Comparison of ENCODE assay signal across 33 cellular contexts in the genomic region with DNA sequence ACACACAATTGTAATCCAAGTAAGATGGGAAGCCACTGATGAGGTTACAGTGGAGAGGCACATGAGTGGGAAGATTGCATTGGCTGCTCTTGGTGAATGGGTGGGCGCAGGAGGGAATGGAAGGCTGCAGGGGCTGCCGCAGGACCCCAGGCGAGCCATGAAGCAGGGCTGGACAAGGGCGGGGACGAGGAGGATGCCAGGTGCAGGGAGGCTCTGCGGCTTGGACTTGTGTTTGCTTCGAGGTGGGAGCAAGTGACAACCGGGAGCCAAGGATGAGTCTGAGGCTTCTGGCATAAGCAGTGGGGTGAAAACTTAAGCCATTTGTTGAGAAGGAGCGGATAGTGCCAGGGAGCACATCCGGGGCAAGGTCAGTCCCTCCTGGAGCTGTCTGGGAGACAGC.
"Had no signal": no experiment of that assay in that cellular context is flagged by ENCODE, and none has a peak within 500 bp of the region (broad histone marks: within the 10 kb centered on the region; RNA-seq: fewer than 3 reads in every experiment).

No MANE protein-coding gene starts in this region.

- H3K36me3 ChIP-seq: cardiac muscle cell, esophagus squamous epithelium, gastroesophageal sphincter, WERI-Rb-1 had no signal

- H3K4me1 Mint-ChIP-seq: activated T-helper 17 cell treated with anti-CD3 and anti-CD28 coated beads, Interleukin-2, amount 50 U/mL, for 72 hours had no signal

- H3K4me3 ChIP-seq: body of pancreas, cardiac muscle cell, esophagus squamous epithelium, gastroesophageal sphincter had no signal

- H3K4me3 Mint-ChIP-seq: activated B cell treated with CpG ODN at 0.5 μM for 24 hours; activated CD8-positive, alpha-beta T cell treated with anti-CD3 and anti-CD28 coated beads for 36 hours; activated naive CD8-positive, alpha-beta T cell; activated T-cell treated with anti-CD3 and anti-CD28 coated beads, Interleukin-2, amount 50 U/mL, for 4 hours; activated T-helper 17 cell treated with anti-CD3 and anti-CD28 coated beads, Interleukin-2, amount 50 U/mL, for 72 hours; effector memory CD8-positive, alpha-beta T cell; T-helper 17 cell; T-helper 2 cell treated with Interferon-gamma antibody and Interleukin-4, amounts not matched to agents 5 μg/mL and 100 μg/mL, for 36 hours had no signal

- H3K27ac ChIP-seq: body of pancreas, cardiac muscle cell, epithelial cell of prostate, esophagus squamous epithelium, gastroesophageal sphincter, WERI-Rb-1 had no signal

- H3K36me3 Mint-ChIP-seq: activated naive CD8-positive, alpha-beta T cell had no signal

- H3K27ac Mint-ChIP-seq: activated B cell treated with CpG ODN at 0.5 μM for 24 hours; activated CD8-positive, alpha-beta T cell treated with anti-CD3 and anti-CD28 coated beads for 36 hours; activated naive CD8-positive, alpha-beta T cell; activated T-helper 17 cell treated with anti-CD3 and anti-CD28 coated beads, Interleukin-2, amount 50 U/mL, for 72 hours; effector memory CD8-positive, alpha-beta T cell; T-helper 17 cell; T-helper 2 cell treated with Interferon-gamma antibody and Interleukin-4, amounts not matched to agents 5 μg/mL and 100 μg/mL, for 36 hours had no signal

- H3K9me3 Mint-ChIP-seq: activated B cell treated with CpG ODN at 0.5 μM for 24 hours; activated CD8-positive, alpha-beta T cell treated with anti-CD3 and anti-CD28 coated beads for 36 hours; activated T-cell treated with anti-CD3 and anti-CD28 coated beads, Interleukin-2, amount 50 U/mL, for 4 hours; activated T-helper 17 cell treated with anti-CD3 and anti-CD28 coated beads, Interleukin-2, amount 50 U/mL, for 72 hours; effector memory CD8-positive, alpha-beta T cell; T-helper 2 cell treated with Interferon-gamma antibody and Interleukin-4, amounts not matched to agents 5 μg/mL and 100 μg/mL, for 36 hours had no signal

- DNase-seq: activated B cell treated with CpG ODN at 0.5 μM for 24 hours; activated CD4-positive, alpha-beta T cell treated with anti-CD3 and anti-CD28 coated beads for 48 hours; activated CD4-positive, alpha-beta T cell treated with anti-CD3 and anti-CD28 coated beads, Interleukin-2, amount 50 U/mL, for 1 hour; activated CD4-positive, alpha-beta T cell treated with anti-CD3 and anti-CD28 coated beads, Interleukin-2, amount 50 U/mL, for 48 hours; activated CD8-positive, alpha-beta memory T cell treated with anti-CD3 and anti-CD28 coated beads for 24 hours; activated CD8-positive, alpha-beta T cell treated with anti-CD3 and anti-CD28 coated beads for 36 hours; activated effector memory CD4-positive, alpha-beta T cell treated with Interleukin-2 at 50 U/mL for 16 hours; activated gamma-delta T cell treated with Interleukin-2 at 50 U/mL for 16 hours; activated naive CD4-positive, alpha-beta T cell treated with anti-CD3 and anti-CD28 coated beads, Interleukin-2, amount 50 U/mL, for 16 hours; activated naive CD4-positive, alpha-beta T cell treated with Interleukin-2 at 50 U/mL for 16 hours; activated T-cell treated with anti-CD3 and anti-CD28 coated beads, Interleukin-2, amount 50 U/mL, for 4 hours; amniotic stem cell; anterior cingulate cortex; body of pancreas; central memory CD4-positive, alpha-beta T cell; cortex of kidney; dermis blood vessel endothelial cell; effector CD4-positive, alpha-beta T cell; effector memory CD8-positive, alpha-beta T cell; esophagus squamous epithelium; foreskin melanocyte; T-helper 1 cell; T-helper 17 cell; T1000; WERI-Rb-1 had no signal

- H3K9me3 ChIP-seq: body of pancreas, esophagus squamous epithelium, gastroesophageal sphincter had no signal

- H3K27me3 ChIP-seq: body of pancreas, esophagus squamous epithelium, gastroesophageal sphincter had no signal

- FAIRE-seq: colon, endothelial cell of umbilical vein had no signal
